Comparison of ENCODE assay signal across 8 cellular contexts in genomic region chr1:155070721-155071556, GRCh38. TPM values are rescaled to one million over a fixed set of nuclear protein-coding genes. Genes with fewer than 3 reads are reported as not detected.
DNase-seq lines count a peak whose midpoint lies in the region; ATAC-seq and TF ChIP-seq lines count a peak whose summit lies in the region.

No MANE protein-coding gene starts in this region.

- in situ Hi-C loops in G401 (cut with HindIII; ENCODE audit: low sequenced_read_pairs), result no loop called here

- peaks cover 63% of the 10 kb centered on the region for H3K4me1 Mint-ChIP-seq in nephron progenitor cell

- H3K4me1 ChIP-seq in testis, result no peaks in the 10 kb centered on the region

- peak overlapping the region; percentile 27 to 78 for H3K27ac ChIP-seq in testis

- H3K27me3 Mint-ChIP-seq in nephron progenitor cell (ENCODE audit: low read depth, poor library complexity), result peaks cover 16% of the 10 kb centered on the region

- peaks cover 20% of the 10 kb centered on the region for H3K36me3 Mint-ChIP-seq in nephron progenitor cell (ENCODE audit: low read depth)

- H3K36me3 ChIP-seq in testis (ENCODE audit: low read depth, missing control alignments), result no peaks in the 10 kb centered on the region

- 6 to 12% methylated on average over 5 to 54 of the region's 60 CpGs for WGBS in testis, 2 donors

- H3K9me3 ChIP-seq in testis, result no peaks in the 10 kb centered on the region

- no peaks in the 10 kb centered on the region for H3K9me3 Mint-ChIP-seq in nephron progenitor cell

- no peak overlapping the region for H3K27ac Mint-ChIP-seq in nephron progenitor cell

- ATAC-seq in HG02885 (IDR thresholded peaks at IDR 0.05; ENCODE audit: poor library complexity, unreplicated experiment) (peak; percentile 81), HG03571 (IDR thresholded peaks at IDR 0.05; ENCODE audit: unreplicated experiment) (no peak)

- no peaks in the 10 kb centered on the region for H3K27me3 ChIP-seq in testis

- intact Hi-C loops in testis (cut with DNase I; ENCODE audit: low total_unique reads), result no loop called here

- peak overlapping the region; percentile 78 for H3K4me3 Mint-ChIP-seq in nephron progenitor cell

- H3K4me3 ChIP-seq in testis, result peak overlapping the region; percentile 55 to 56

- TF ChIP-seq POLR2A in testis (IDR thresholded peaks at IDR 0.05), result no peak

- DNase-seq in G401 (ENCODE audit: low spot score), result peak; percentile 75
- peak; percentile 71 for DNase-seq in NOMO-1 treated with dmso at 0.1 percent for 144 hours (lab: John Stamatoyannopoulos, UW; ENCODE audit: unreplicated experiment)
- DNase-seq in activated T-helper 1 cell treated with anti-CD3 and anti-CD28 coated beads, Interleukin-2, amount 50 U/mL, for 16 hours (ENCODE audit: low read depth in 1 of 2, low spot score in 1 of 2), result peak; percentile 41 to 62
- peak; percentile 50 for DNase-seq in fibroblast of peridontal ligament (ENCODE audit: extremely low read depth)
- peak; percentile 88 for DNase-seq in nephron progenitor cell
- DNase-seq in testis, result peak; percentile 90

- TF ChIP-seq CTCF in nephron progenitor cell (IDR thresholded peaks at IDR 0.05), result peak; percentile 62
- TF ChIP-seq CTCF in testis (IDR thresholded peaks at IDR 0.05), result peak; percentile 30 to 46 (median 30)

RNA-seq across cellular contexts. Expression of gene EFNA4, which starts 7.4 kb away (rescaled TPM):
- 14.0 and 26.2 TPM in 2 replicates for total RNA-seq in G401 (2014; rRNA removed; shearing (Covaris generic))
- 1 to 10 TPM; 5.3 to 6.9 TPM for total RNA-seq in testis
- polyA plus RNA-seq in testis (ENCODE audit: insufficient read depth, low read depth, low replicate concordance), result 6.0 TPM

RNA-seq across cellular contexts. Expression of gene EFNA3, which starts 7.7 kb away (rescaled TPM):
- 3.3 and 5.1 TPM in 2 replicates for total RNA-seq in G401 (2014; rRNA removed; shearing (Covaris generic))
- 1 to 10 TPM; 7.5 to 7.7 TPM for total RNA-seq in testis
- polyA plus RNA-seq in testis (ENCODE audit: insufficient read depth, low read depth, low replicate concordance), result 9.9 TPM

RNA-seq across cellular contexts. Expression of gene ADAM15, which starts 19.8 kb away (rescaled TPM):
- 82.2 and 92.9 TPM in 2 replicates for total RNA-seq in G401 (2014; rRNA removed; shearing (Covaris generic))
- 10 to 100 TPM; 30.7 to 34.5 TPM for total RNA-seq in testis
- 42.6 TPM for polyA plus RNA-seq in testis (ENCODE audit: insufficient read depth, low read depth, low replicate concordance)

RNA-seq across cellular contexts. Expression of gene DCST1, which starts 37.3 kb away (rescaled TPM):
- not detected in 2 replicates for total RNA-seq in G401 (2014; rRNA removed; shearing (Covaris generic))
- 1 to 10 TPM; 4.5 to 9.4 TPM for total RNA-seq in testis
- polyA plus RNA-seq in testis (ENCODE audit: insufficient read depth, low read depth, low replicate concordance), result 15.2 TPM

RNA-seq across cellular contexts. Expression of gene DCST2, which starts 37.4 kb away (rescaled TPM):
- total RNA-seq in G401 (2014; rRNA removed; shearing (Covaris generic)), result 0.31 TPM in 1 of 2 replicates, not detected in the other
- total RNA-seq in testis, result 10 to 100 TPM in 1 of 2 donors, 1 to 10 TPM in 1; 9.9 to 14.4 TPM
- polyA plus RNA-seq in testis (ENCODE audit: insufficient read depth, low read depth, low replicate concordance), result 20.4 TPM
